ENCODE assay signal across 1 cellular context in the genomic region with DNA sequence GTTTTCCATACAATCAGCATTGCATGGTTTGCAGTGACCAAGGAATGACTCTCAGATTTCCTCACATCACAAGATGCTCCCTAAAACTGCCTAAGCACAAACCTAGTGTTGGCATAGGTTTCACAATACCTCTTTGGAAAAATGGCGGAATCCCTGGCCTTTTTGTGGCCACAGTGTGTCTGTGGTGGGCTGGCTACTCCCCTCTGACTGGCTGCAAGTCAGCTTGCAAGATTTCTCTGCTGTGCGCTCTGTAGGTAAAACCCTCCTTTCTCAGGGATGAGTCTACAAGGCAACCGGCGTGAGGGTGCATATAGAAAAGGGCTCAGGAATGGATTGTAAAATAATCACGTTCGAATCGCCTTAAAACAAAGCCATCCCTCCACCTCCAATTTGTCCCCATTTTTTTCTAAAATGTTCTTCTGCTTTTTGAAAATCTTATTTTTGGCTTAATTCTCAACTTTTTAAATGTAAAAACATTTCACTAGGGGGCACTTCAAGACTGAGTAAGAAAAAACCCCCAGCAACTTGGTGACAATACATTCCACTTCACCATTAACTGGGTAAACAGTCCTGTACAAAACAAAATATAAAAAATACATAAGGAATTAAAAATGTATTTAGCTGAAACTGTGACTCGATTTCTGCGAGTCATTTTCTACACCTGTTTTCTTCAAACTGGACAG.
TF ChIP-seq lines count a peak whose summit lies in the region.

No MANE protein-coding gene starts in this region.

TF ChIP-seq in GM23338, 12 proteins besides CTCF, POLR2A, EP300 and RAD21 (continued from another document):
- TF ChIP-seq, protein P1, sequence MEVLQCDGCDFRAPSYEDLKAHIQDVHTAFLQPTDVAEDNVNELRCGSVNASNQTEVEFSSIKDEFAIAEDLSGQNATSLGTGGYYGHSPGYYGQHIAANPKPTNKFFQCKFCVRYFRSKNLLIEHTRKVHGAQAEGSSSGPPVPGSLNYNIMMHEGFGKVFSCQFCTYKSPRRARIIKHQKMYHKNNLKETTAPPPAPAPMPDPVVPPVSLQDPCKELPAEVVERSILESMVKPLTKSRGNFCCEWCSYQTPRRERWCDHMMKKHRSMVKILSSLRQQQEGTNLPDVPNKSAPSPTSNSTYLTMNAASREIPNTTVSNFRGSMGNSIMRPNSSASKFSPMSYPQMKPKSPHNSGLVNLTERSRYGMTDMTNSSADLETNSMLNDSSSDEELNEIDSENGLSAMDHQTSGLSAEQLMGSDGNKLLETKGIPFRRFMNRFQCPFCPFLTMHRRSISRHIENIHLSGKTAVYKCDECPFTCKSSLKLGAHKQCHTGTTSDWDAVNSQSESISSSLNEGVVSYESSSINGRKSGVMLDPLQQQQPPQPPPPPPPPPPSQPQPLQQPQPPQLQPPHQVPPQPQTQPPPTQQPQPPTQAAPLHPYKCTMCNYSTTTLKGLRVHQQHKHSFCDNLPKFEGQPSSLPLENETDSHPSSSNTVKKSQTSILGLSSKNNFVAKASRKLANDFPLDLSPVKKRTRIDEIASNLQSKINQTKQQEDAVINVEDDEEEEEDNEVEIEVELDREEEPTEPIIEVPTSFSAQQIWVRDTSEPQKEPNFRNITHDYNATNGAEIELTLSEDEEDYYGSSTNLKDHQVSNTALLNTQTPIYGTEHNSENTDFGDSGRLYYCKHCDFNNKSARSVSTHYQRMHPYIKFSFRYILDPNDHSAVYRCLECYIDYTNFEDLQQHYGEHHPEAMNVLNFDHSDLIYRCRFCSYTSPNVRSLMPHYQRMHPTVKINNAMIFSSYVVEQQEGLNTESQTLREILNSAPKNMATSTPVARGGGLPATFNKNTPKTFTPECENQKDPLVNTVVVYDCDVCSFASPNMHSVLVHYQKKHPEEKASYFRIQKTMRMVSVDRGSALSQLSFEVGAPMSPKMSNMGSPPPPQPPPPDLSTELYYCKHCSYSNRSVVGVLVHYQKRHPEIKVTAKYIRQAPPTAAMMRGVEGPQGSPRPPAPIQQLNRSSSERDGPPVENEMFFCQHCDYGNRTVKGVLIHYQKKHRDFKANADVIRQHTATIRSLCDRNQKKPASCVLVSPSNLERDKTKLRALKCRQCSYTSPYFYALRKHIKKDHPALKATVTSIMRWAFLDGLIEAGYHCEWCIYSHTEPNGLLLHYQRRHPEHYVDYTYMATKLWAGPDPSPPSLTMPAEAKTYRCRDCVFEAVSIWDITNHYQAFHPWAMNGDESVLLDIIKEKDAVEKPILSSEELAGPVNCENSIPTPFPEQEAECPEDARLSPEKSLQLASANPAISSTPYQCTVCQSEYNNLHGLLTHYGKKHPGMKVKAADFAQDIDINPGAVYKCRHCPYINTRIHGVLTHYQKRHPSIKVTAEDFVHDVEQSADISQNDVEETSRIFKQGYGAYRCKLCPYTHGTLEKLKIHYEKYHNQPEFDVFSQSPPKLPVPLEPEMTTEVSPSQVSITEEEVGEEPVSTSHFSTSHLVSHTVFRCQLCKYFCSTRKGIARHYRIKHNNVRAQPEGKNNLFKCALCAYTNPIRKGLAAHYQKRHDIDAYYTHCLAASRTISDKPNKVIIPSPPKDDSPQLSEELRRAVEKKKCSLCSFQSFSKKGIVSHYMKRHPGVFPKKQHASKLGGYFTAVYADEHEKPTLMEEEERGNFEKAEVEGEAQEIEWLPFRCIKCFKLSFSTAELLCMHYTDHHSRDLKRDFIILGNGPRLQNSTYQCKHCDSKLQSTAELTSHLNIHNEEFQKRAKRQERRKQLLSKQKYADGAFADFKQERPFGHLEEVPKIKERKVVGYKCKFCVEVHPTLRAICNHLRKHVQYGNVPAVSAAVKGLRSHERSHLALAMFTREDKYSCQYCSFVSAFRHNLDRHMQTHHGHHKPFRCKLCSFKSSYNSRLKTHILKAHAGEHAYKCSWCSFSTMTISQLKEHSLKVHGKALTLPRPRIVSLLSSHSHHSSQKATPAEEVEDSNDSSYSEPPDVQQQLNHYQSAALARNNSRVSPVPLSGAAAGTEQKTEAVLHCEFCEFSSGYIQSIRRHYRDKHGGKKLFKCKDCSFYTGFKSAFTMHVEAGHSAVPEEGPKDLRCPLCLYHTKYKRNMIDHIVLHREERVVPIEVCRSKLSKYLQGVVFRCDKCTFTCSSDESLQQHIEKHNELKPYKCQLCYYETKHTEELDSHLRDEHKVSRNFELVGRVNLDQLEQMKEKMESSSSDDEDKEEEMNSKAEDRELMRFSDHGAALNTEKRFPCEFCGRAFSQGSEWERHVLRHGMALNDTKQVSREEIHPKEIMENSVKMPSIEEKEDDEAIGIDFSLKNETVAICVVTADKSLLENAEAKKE (CRISPR knock-in tag; IDR thresholded peaks at IDR 0.05), result no peak
- TF ChIP-seq EZH2 (IDR thresholded peaks at IDR 0.05; ENCODE audit: low read depth, unreplicated experiment), result no peak
- no peak for TF ChIP-seq REST (IDR thresholded peaks at IDR 0.05; ENCODE audit: unreplicated experiment)
- TF ChIP-seq ZNF114 (CRISPR knock-in tag; IDR thresholded peaks at IDR 0.05), result no peak
- TF ChIP-seq, protein P2, sequence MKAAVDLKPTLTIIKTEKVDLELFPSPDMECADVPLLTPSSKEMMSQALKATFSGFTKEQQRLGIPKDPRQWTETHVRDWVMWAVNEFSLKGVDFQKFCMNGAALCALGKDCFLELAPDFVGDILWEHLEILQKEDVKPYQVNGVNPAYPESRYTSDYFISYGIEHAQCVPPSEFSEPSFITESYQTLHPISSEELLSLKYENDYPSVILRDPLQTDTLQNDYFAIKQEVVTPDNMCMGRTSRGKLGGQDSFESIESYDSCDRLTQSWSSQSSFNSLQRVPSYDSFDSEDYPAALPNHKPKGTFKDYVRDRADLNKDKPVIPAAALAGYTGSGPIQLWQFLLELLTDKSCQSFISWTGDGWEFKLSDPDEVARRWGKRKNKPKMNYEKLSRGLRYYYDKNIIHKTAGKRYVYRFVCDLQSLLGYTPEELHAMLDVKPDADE (IDR thresholded peaks at IDR 0.05), result no peak
- TF ChIP-seq STAT1 (IDR thresholded peaks at IDR 0.05; ENCODE audit: unreplicated experiment), result no peak
- no peak for TF ChIP-seq EZH2phosphoT487 (IDR thresholded peaks at IDR 0.05; ENCODE audit: unreplicated experiment)
